ENCODE assay signal across 15 cellular contexts in genomic region chr6:123007885-123008284, GRCh38.
A peak's percentile ranks its signal among the peaks of the same experiment; 100 is the strongest.
DNase-seq lines count a peak whose midpoint lies in the region; ATAC-seq lines count a peak whose summit lies in the region.
"Had no signal": no experiment of that assay in that cellular context is flagged by ENCODE, and none has a peak within 500 bp of the region (broad histone marks: within the 10 kb centered on the region; RNA-seq: fewer than 3 reads in every experiment).

No MANE protein-coding gene starts in this region.

- ATAC-seq in GM21576 (IDR thresholded peaks at IDR 0.05; ENCODE audit: unreplicated experiment) = no peak
- no peak for ATAC-seq in HG02678 (IDR thresholded peaks at IDR 0.05; ENCODE audit: unreplicated experiment)
- ATAC-seq: HCT116 had no signal

- peak; percentile 77 for DNase-seq in NCI-H1105 treated with DMSO at 0.1 percent for 48 hours (lab: John Stamatoyannopoulos, UW)
- no peak for DNase-seq in NCI-H1105 (lab: John Stamatoyannopoulos, UW)
- DNase-seq in NCI-H1417 treated with DMSO at 0.1 percent for 48 hours (lab: John Stamatoyannopoulos, UW) = peak; percentile 90
- peak; percentile 80 for DNase-seq in NCI-H69 (lab: John Stamatoyannopoulos, UW)
- no peak for DNase-seq in NCI-H774 (lab: John Stamatoyannopoulos, UW)
- DNase-seq: 8988T; ACHN; CD4-positive, alpha-beta memory T cell; DND-41; GF-D8; GM23248; KG1 had no signal

Comparison
In these comparisons a context has a peak if more than half of its experiments do, and no peak if none do; other contexts are left out.
1. DNase-seq: peak in NCI-H1105 treated with DMSO at 0.1 percent for 48 hours (single experiment), NCI-H1417 treated with DMSO at 0.1 percent for 48 hours (single experiment) and NCI-H69 (single experiment); none in NCI-H1105 (single experiment) and NCI-H774 (single experiment).